In genomic region chr22:50675553-50676199, GRCh38 we compare ENCODE assay signal across 8 cellular contexts. TPM values are rescaled to one million over a fixed set of nuclear protein-coding genes. Genes with fewer than 3 reads are reported as not detected.
DNase-seq lines count a peak whose midpoint lies in the region; ATAC-seq and TF ChIP-seq lines count a peak whose summit lies in the region.

No MANE protein-coding gene starts in this region.

- 92% methylated on average over 9 of the region's 9 CpGs for WGBS in SK-N-SH (ENCODE audit: low lambda C conversion rate)
- 84% methylated on average over 9 of the region's 9 CpGs for WGBS in smooth muscle cell (ENCODE audit: low lambda C conversion rate)

- H3K9me3 ChIP-seq in SK-N-SH (no peaks in the 10 kb centered on the region), smooth muscle cell (replicated peaks; ENCODE audit: low read depth) (no peaks in the 10 kb centered on the region)

- H3K9me3 Mint-ChIP-seq in activated T-helper 17 cell treated with anti-CD3 and anti-CD28 coated beads, Interleukin-2, amount 50 U/mL, for 72 hours, result no peaks in the 10 kb centered on the region
- peaks cover 0 to 2% (median 0%) of the 10 kb centered on the region in 6 donors for H3K9me3 Mint-ChIP-seq in immature natural killer cell

- peaks cover 0 to 5% of the 10 kb centered on the region in 2 experiments; a peak in 1 of 4 replicates for H3K4me1 ChIP-seq in SK-N-SH (ENCODE audit: control insufficient read depth in 1 of 2, insufficient read depth in 2 of 2, low read depth in 1 of 2, low read length in 1 of 2)
- H3K4me1 ChIP-seq in smooth muscle cell (ENCODE audit: low read depth), result peaks cover 7% of the 10 kb centered on the region

- peaks cover 33% of the 10 kb centered on the region for H3K27me3 Mint-ChIP-seq in activated T-helper 17 cell treated with anti-CD3 and anti-CD28 coated beads, Interleukin-2, amount 50 U/mL, for 72 hours
- peaks cover 12 to 36% (median 14%) of the 10 kb centered on the region in 3 donors for H3K27me3 Mint-ChIP-seq in immature natural killer cell (ENCODE audit: low read depth in 3 of 3)

- no peaks in the 10 kb centered on the region for H3K27me3 ChIP-seq in SK-N-SH (ENCODE audit: insufficient read depth)
- H3K27me3 ChIP-seq in smooth muscle cell (ENCODE audit: low read depth), result no peaks in the 10 kb centered on the region

- peak overlapping the region; percentile 84; the same call in 1 of the 2 replicates for H3K4me2 ChIP-seq in SK-N-SH
- peak overlapping the region; percentile 94 for H3K4me2 ChIP-seq in smooth muscle cell

- CTCF ChIA-PET in SK-N-SH (lab: Yijun Ruan, JAX), result interaction anchor here (1.1 kb wide), 1 partner anchor 21 kb away, joined by 3 read pairs; no protein-coding TSS in a partner anchor

- H3K36me3 ChIP-seq in SK-N-SH (replicated peaks in 1 of 2; ENCODE audit: control insufficient read depth in 1 of 2, insufficient read depth in 2 of 2, low read length in 1 of 2) (no peaks in the 10 kb centered on the region), smooth muscle cell (ENCODE audit: low read depth) (no peaks in the 10 kb centered on the region)

- POLR2A ChIA-PET in SK-N-SH (lab: Yijun Ruan, JAX), result no interaction called here

- H3K9ac ChIP-seq in SK-N-SH, result no peak overlapping the region
- no peak overlapping the region for H3K9ac ChIP-seq in smooth muscle cell (ENCODE audit: low read depth)

- no peak for TF ChIP-seq RAD21 in SK-N-SH (IDR thresholded peaks at IDR 0.05; ENCODE audit: low read length)

- no peaks in the 10 kb centered on the region for H3K36me3 Mint-ChIP-seq in activated T-helper 17 cell treated with anti-CD3 and anti-CD28 coated beads, Interleukin-2, amount 50 U/mL, for 72 hours (ENCODE audit: low read depth)
- H3K36me3 Mint-ChIP-seq in immature natural killer cell, result peaks cover 0 to 3% (median 0%) of the 10 kb centered on the region in 3 donors

- H3K9me2 ChIP-seq in SK-N-SH, result no peaks in the 10 kb centered on the region

- H2AFZ ChIP-seq in SK-N-SH (ENCODE audit: low read depth), result no peak overlapping the region
- no peak overlapping the region for H2AFZ ChIP-seq in smooth muscle cell (ENCODE audit: low read depth)

- H4K20me1 ChIP-seq in SK-N-SH (ENCODE audit: insufficient read depth), result no peaks in the 10 kb centered on the region
- no peaks in the 10 kb centered on the region for H4K20me1 ChIP-seq in smooth muscle cell (ENCODE audit: low read depth)

- ATAC-seq in SK-N-SH treated with all-trans-retinoic acid at 6 μM for 48 hours, result no peak; the same call in 1 of the 3 replicates
- no peak for ATAC-seq in activated T-helper 17 cell treated with anti-CD3 and anti-CD28 coated beads, Interleukin-2, amount 50 U/mL, for 72 hours (replicated peaks)

- H3K4me3 ChIP-seq in SK-N-SH (ENCODE audit: low read depth in 2 of 2, low read length in 1 of 2), result peak overlapping the region; percentile 44 to 60; a peak in 2 of 4 replicates
- no peak overlapping the region for H3K4me3 ChIP-seq in smooth muscle cell

- TF ChIP-seq CTCF in SK-N-SH (IDR thresholded peaks at IDR 0.05) (no peak), smooth muscle cell (IDR thresholded peaks at IDR 0.05; ENCODE audit: borderline replicate concordance, insufficient read depth, poor library complexity, severe bottlenecking) (no peak)

- TF ChIP-seq EP300 in SK-N-SH (IDR thresholded peaks at IDR 0.05; ENCODE audit: borderline replicate concordance in 1 of 2, low read depth in 1 of 2, low read length in 1 of 2), result no peak

- DNase-seq in SK-N-SH (no peak), immature natural killer cell (no peak), smooth muscle cell (lab: John Stamatoyannopoulos, UW; ENCODE audit: unreplicated experiment) (no peak), SKM-1 (lab: John Stamatoyannopoulos, UW; ENCODE audit: unreplicated experiment) (no peak), cerebellum (ENCODE audit: low spot score) (no peak), NCI-H524 (lab: John Stamatoyannopoulos, UW) (no peak)

- H3K4me3 Mint-ChIP-seq in activated T-helper 17 cell treated with anti-CD3 and anti-CD28 coated beads, Interleukin-2, amount 50 U/mL, for 72 hours, result peak overlapping the region; percentile 15
- peak overlapping the region; percentile 35 to 81 (median 58) for H3K4me3 Mint-ChIP-seq in immature natural killer cell

- H3K4me1 Mint-ChIP-seq in activated T-helper 17 cell treated with anti-CD3 and anti-CD28 coated beads, Interleukin-2, amount 50 U/mL, for 72 hours, result peaks cover 3% of the 10 kb centered on the region
- peaks cover 0 to 18% of the 10 kb centered on the region in 2 donors for H3K4me1 Mint-ChIP-seq in immature natural killer cell

- no peak overlapping the region for H3K27ac ChIP-seq in SK-N-SH (ENCODE audit: low read depth in 2 of 2, low read length in 1 of 2)
- no peak overlapping the region for H3K27ac ChIP-seq in smooth muscle cell (ENCODE audit: low read depth)

- no peaks in the 10 kb centered on the region for H3F3A ChIP-seq in SK-N-SH (replicated peaks; ENCODE audit: insufficient read depth)
- H3F3A ChIP-seq in smooth muscle cell (ENCODE audit: low read depth), result no peaks in the 10 kb centered on the region

- H3K79me2 ChIP-seq in SK-N-SH (ENCODE audit: insufficient read depth) (no peaks in the 10 kb centered on the region), smooth muscle cell (ENCODE audit: low read depth) (no peaks in the 10 kb centered on the region)

- H3K27ac Mint-ChIP-seq in activated T-helper 17 cell treated with anti-CD3 and anti-CD28 coated beads, Interleukin-2, amount 50 U/mL, for 72 hours, result no peak overlapping the region
- no peak overlapping the region for H3K27ac Mint-ChIP-seq in immature natural killer cell

TF ChIP-seq in SK-N-SH, 30 proteins besides CTCF, POLR2A, EP300 and RAD21 (continues in another document):
- no peak for TF ChIP-seq YY1 (IDR thresholded peaks at IDR 0.05; ENCODE audit: low read depth)
- TF ChIP-seq CHD2 (IDR thresholded peaks at IDR 0.05; ENCODE audit: low read length, partially characterized antibody), result no peak
- TF ChIP-seq IRF3 (IDR thresholded peaks at IDR 0.05; ENCODE audit: low read depth, low read length), result no peak
- TF ChIP-seq MAX (IDR thresholded peaks at IDR 0.05; ENCODE audit: low read depth), result no peak
- TF ChIP-seq SIN3A (IDR thresholded peaks at IDR 0.05; ENCODE audit: borderline replicate concordance, low read depth, low read length), result no peak
- TF ChIP-seq RXRA (IDR thresholded peaks at IDR 0.05; ENCODE audit: borderline replicate concordance, low read depth), result no peak

TF ChIP-seq in SK-N-SH treated with all-trans-retinoic acid at 6 μM for 48 hours, 23 proteins besides CTCF, POLR2A, EP300 and RAD21:
- no peak for TF ChIP-seq ZNF565 (CRISPR knock-in tag; conservative IDR thresholded peaks at IDR 0.05; ENCODE audit: low read depth)

RNA-seq across cellular contexts. Expression of gene SHANK3, which starts 3.1 kb away (rescaled TPM):
- 0.88 and 1.5 TPM in 2 replicates for polyA plus RNA-seq in SK-N-SH (2012; rRNA removed)
- 0.62 and 1.1 TPM in 2 replicates for polyA plus RNA-seq in SK-N-SH (2012; cell fraction: cytosol; rRNA removed)
- 4.6 and 4.7 TPM in 2 replicates for polyA plus RNA-seq in SK-N-SH (2012; cell fraction: nucleus; rRNA removed)
- total RNA-seq in activated T-helper 17 cell treated with anti-CD3 and anti-CD28 coated beads, Interleukin-2, amount 50 U/mL, for 72 hours, result under 1 TPM in 1 of 2 donors, not detected in 1; 0.19 TPM
- polyA plus RNA-seq in immature natural killer cell, result not detected
- 1.3 and 2.0 TPM in 2 replicates for total RNA-seq in smooth muscle cell
- polyA plus RNA-seq in smooth muscle cell, result 1.6 and 1.9 TPM in 2 replicates
- total RNA-seq in cerebellum, result 6.4 TPM

RNA-seq across cellular contexts. Expression of gene ARSA, which starts 47.7 kb away (rescaled TPM):
- polyA plus RNA-seq in SK-N-SH (2012; rRNA removed), result 34.2 and 34.4 TPM in 2 replicates
- 8.7 and 14.7 TPM in 2 replicates for polyA plus RNA-seq in SK-N-SH (2012; cell fraction: cytosol; rRNA removed)
- 200 and 287 TPM in 2 replicates for polyA plus RNA-seq in SK-N-SH (2012; cell fraction: nucleus; rRNA removed)
- total RNA-seq in activated T-helper 17 cell treated with anti-CD3 and anti-CD28 coated beads, Interleukin-2, amount 50 U/mL, for 72 hours, result 10 to 100 TPM; 23.6 to 28.3 TPM
- polyA plus RNA-seq in immature natural killer cell, result 10 to 100 TPM in 1 of 3 donors, 1 to 10 TPM in 2; 3.8 to 11.2 (median 7.7) TPM
- total RNA-seq in smooth muscle cell, result 16.6 and 19.9 TPM in 2 replicates
- polyA plus RNA-seq in smooth muscle cell, result 16.6 and 17.7 TPM in 2 replicates
- total RNA-seq in cerebellum, result 5.9 TPM
